8 cellular contexts compared by ENCODE assay signal in genomic region chr17:44899074-44899782, GRCh38. TPM values are rescaled to one million over a fixed set of nuclear protein-coding genes. Genes with fewer than 3 reads are reported as not detected.
A peak's percentile ranks its signal among the peaks of the same experiment; 100 is the strongest.
DNase-seq lines count a peak whose midpoint lies in the region; ATAC-seq and TF ChIP-seq lines count a peak whose summit lies in the region.

Gene EFTUD2, minus strand, starts transcription at chr17:44899445. Its CDS starts 4,924 bp downstream, at chr17:44894521.

- H3K4me1 Mint-ChIP-seq in T-helper 17 cell: peaks cover 24% of the 10 kb centered on the region

- H3K27me3 ChIP-seq in psoas muscle (ENCODE audit: insufficient read depth in 3 of 3, low read length in 2 of 3): no peaks in the 10 kb centered on the region

- no peak for TF ChIP-seq CTCF in GM12864 (IDR thresholded peaks at IDR 0.05; ENCODE audit: low read depth, low read length, missing control alignments)
- no peak for TF ChIP-seq CTCF in psoas muscle (IDR thresholded peaks at IDR 0.05)

- intact Hi-C loops in left ventricle myocardium superior (cut with micrococcal nuclease) (no loop called here), psoas muscle (cut with DNase I) (no loop called here)

- peaks cover 0 to 13% of the 10 kb centered on the region in 2 donors for H3K36me3 ChIP-seq in psoas muscle (ENCODE audit: insufficient read depth in 1 of 2, low read depth in 1 of 2)
- no peaks in the 10 kb centered on the region for H3K36me3 ChIP-seq in urinary bladder (ENCODE audit: insufficient read depth)

- WGBS in psoas muscle, 3 donors: 0% methylated on average over 54 of the region's 54 CpGs
- WGBS in urinary bladder: under 1% methylated on average over 54 of the region's 54 CpGs

- peaks cover 20% of the 10 kb centered on the region for H3K4me1 ChIP-seq in psoas muscle
- H3K4me1 ChIP-seq in urinary bladder (ENCODE audit: insufficient read depth): no peaks in the 10 kb centered on the region

- peaks cover 2% of the 10 kb centered on the region for H3K36me3 Mint-ChIP-seq in T-helper 17 cell (ENCODE audit: low read depth)

- peak within 1 kb of the TSS; percentile 95 for H3K4me3 ChIP-seq in GM12864 (ENCODE audit: low read depth, low read length)
- H3K4me3 ChIP-seq in psoas muscle: peak within 1 kb of the TSS; percentile 97
- peak within 1 kb of the TSS; percentile 75 for H3K4me3 ChIP-seq in urinary bladder (ENCODE audit: low read depth, low read length)

- ATAC-seq in HG02870 (IDR thresholded peaks at IDR 0.05; ENCODE audit: unreplicated experiment) (peak; percentile 69), T-helper 17 cell (peak; percentile 93), left ventricle myocardium superior (peak; percentile 94), psoas muscle (peak; percentile 93 to 98 (median 96))

- peak within 1 kb of the TSS; percentile 95 for H3K4me3 Mint-ChIP-seq in T-helper 17 cell

- H3K27me3 Mint-ChIP-seq in T-helper 17 cell: peaks cover 4% of the 10 kb centered on the region

- no peaks in the 10 kb centered on the region for H3K9me3 ChIP-seq in T-helper 17 cell (ENCODE audit: control insufficient read depth, low read length, poor library complexity, severe bottlenecking)
- H3K9me3 ChIP-seq in psoas muscle: no peaks in the 10 kb centered on the region

- H3K27ac Mint-ChIP-seq in T-helper 17 cell: peak within 1 kb of the TSS; percentile 99

- H3K27ac ChIP-seq in psoas muscle (peak within 1 kb of the TSS; percentile 98), urinary bladder (ENCODE audit: low read depth) (peak within 1 kb of the TSS; percentile 88)

- DNase-seq in GM12864 (ENCODE audit: low read depth) (peak; percentile 63), NCI-H187 (lab: John Stamatoyannopoulos, UW) (peak; percentile 77 to 87), T-helper 17 cell (peak; percentile 86 to 92 (median 89)), amygdala (lab: John Stamatoyannopoulos, UW) (peak; percentile 63 to 99 (median 92)), left ventricle myocardium superior (peak; percentile 95), psoas muscle (peak; percentile 93 to 98)

RNA-seq across cellular contexts. Expression of gene EFTUD2, which starts in this region (rescaled TPM):
- total RNA-seq in T-helper 17 cell (100 to 1,000 TPM; 109 to 133 TPM), left ventricle myocardium superior (54.4 TPM), psoas muscle (100 to 1,000 TPM in 3 of 4 donors, 10 to 100 TPM in 1; 73.7 to 114 (median 103) TPM), urinary bladder (79.3 TPM)
- polyA plus RNA-seq in psoas muscle (100 to 1,000 TPM in 1 of 3 donors, 10 to 100 TPM in 2; 46.0 to 102 (median 78.7) TPM), urinary bladder (34.4 TPM)

Comparison
In these comparisons a context has a peak if more than half of its experiments do, and no peak if none do; other contexts are left out.
1. Peak in every context shown above with its lines: DNase-seq, ATAC-seq, H3K4me3 ChIP-seq and H3K27ac ChIP-seq.